Comparison of ENCODE assay signal across 1 cellular context in genomic region chr20:46308258-46309157, GRCh38.
TF ChIP-seq lines count a peak whose summit lies in the region.

Gene CDH22, minus strand, starts transcription at chr20:46308498. Its CDS starts 57,204 bp downstream, at chr20:46251294.

TF ChIP-seq in H1, 55 proteins besides CTCF, POLR2A, EP300 and RAD21:
- TF ChIP-seq, protein P1, sequence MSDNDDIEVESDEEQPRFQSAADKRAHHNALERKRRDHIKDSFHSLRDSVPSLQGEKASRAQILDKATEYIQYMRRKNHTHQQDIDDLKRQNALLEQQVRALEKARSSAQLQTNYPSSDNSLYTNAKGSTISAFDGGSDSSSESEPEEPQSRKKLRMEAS (IDR thresholded peaks at IDR 0.05), result peak; percentile 48; the same call in 1 of the 2 replicates
- TF ChIP-seq SUZ12 (IDR thresholded peaks at IDR 0.05; ENCODE audit: low read length), result peak; percentile 50
- no peak for TF ChIP-seq TCF12 (IDR thresholded peaks at IDR 0.05; ENCODE audit: low read depth, low read length)
- peak; percentile 90 for TF ChIP-seq KDM4A (IDR thresholded peaks at IDR 0.05; ENCODE audit: low read depth, low read length, severe bottlenecking)
- TF ChIP-seq BACH1 (IDR thresholded peaks at IDR 0.05; ENCODE audit: low read length), result peak; percentile 52
- no peak for TF ChIP-seq BRCA1 (IDR thresholded peaks at IDR 0.05; ENCODE audit: low read depth, low read length)
- no peak for TF ChIP-seq SIX5 (IDR thresholded peaks at IDR 0.05; ENCODE audit: low read depth, low read length)
- no peak for TF ChIP-seq KDM5A (IDR thresholded peaks at IDR 0.05; ENCODE audit: low read length)
- TF ChIP-seq KDM1A (IDR thresholded peaks at IDR 0.05; ENCODE audit: borderline replicate concordance, low read length), result no peak
- peak; percentile 50; the same call in 1 of the 2 replicates for TF ChIP-seq RBBP5 (IDR thresholded peaks at IDR 0.05; ENCODE audit: borderline replicate concordance, low read depth, low read length)
- no peak for TF ChIP-seq SIN3A (conservative IDR thresholded peaks at IDR 0.05 in 1 of 2, IDR thresholded peaks at IDR 0.05 in 1 of 2; ENCODE audit: low read depth in 1 of 2, low read length in 2 of 2)
- TF ChIP-seq, protein P2, sequence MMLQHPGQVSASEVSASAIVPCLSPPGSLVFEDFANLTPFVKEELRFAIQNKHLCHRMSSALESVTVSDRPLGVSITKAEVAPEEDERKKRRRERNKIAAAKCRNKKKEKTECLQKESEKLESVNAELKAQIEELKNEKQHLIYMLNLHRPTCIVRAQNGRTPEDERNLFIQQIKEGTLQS (IDR thresholded peaks at IDR 0.05; ENCODE audit: insufficient read depth, low read depth, low read length), result no peak
- no peak for TF ChIP-seq SP1 (IDR thresholded peaks at IDR 0.05; ENCODE audit: low read depth, low read length)
TF ChIP-seq in H1: peak in this region for 5.
